ENCODE assay signal across 8 cellular contexts in the genomic region with DNA sequence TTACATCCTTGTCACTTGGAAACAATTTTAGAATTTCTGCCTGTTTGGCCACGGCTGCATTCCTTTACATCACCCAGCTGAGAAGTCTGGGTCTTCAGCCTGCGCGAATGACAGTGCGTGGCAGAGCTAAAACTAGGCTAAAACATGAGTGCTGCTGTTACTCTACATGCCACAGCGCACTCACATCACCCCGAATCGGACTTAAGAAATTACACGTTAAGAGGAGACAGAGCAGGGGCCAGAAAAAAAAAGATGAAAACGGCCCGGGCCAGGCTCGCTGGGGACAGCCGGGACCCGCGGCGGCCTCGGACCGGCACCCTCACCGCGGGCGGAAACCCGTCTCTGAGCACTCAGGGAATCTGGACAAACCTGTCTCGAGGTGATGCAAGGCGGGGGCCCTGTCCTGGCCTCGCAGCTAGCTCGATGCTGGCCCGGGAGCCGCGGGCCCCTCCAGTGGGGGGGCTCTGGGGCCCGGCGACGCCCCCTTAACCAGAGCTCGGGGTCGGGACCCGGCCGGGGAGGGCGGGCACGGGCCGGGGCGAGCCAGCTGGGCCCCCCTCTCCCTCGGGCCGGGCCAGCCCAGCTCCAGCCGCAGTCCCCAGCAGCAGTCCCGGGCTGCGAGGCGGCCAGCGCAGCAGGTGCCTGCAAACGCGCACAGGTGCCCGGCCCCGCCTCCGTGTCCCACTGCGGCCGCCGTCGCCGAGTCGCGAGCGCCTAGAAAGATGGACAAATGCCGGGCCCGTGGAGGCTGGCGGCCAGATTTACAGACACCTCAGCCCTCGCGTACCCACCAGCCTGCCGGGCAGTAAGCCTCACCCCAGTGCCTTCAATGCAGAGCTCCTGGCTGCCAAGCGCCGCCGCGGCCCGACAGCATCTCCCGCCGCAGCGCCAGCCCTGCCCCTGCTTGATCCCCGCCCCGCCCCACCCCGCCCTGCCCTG. TPM values are rescaled to one million over a fixed set of nuclear protein-coding genes. Genes with fewer than 3 reads are reported as not detected.
DNase-seq lines count a peak whose midpoint lies in the region; ATAC-seq and TF ChIP-seq lines count a peak whose summit lies in the region.

Gene AKTIP, minus strand, starts transcription at position 879 of the 939 bp plus-strand sequence. CDS start 2,950 bp downstream, outside the sequence.

- TF ChIP-seq CTCF in Calu3 (IDR thresholded peaks at IDR 0.05; ENCODE audit: unreplicated experiment), result no peak
- no peak for TF ChIP-seq CTCF in colonic mucosa (IDR thresholded peaks at IDR 0.05)

- ATAC-seq in GM21367 (IDR thresholded peaks at IDR 0.05; ENCODE audit: unreplicated experiment) (peak; percentile 18), HG03571 (IDR thresholded peaks at IDR 0.05; ENCODE audit: unreplicated experiment) (peak; percentile 26)

- no TSS peak for BruUV-seq in Calu3 (replicated peaks; lab: Mats Ljungman, UMichigan)

- peak within 1 kb of the TSS; percentile 89 for H3K4me3 Mint-ChIP-seq in Calu3 (ENCODE audit: low read depth, unreplicated experiment)

- DNase-seq in Calu3 (peak; percentile 86), T-helper 9 cell (peak; percentile 13), colonic mucosa (peak; percentile 80), HuH-7.5 (ENCODE audit: low spot score) (no peak)
- peak; percentile 75 for DNase-seq in stimulated activated CD4-positive, alpha-beta T cell treated with anti-CD3 and anti-CD28 coated beads, Interleukin-15, amount 100 ng/mL, for 24 hours

- H3K27ac ChIP-seq in colonic mucosa, result peak within 1 kb of the TSS; percentile 94
- H3K27ac ChIP-seq in layer of hippocampus (ENCODE audit: low read depth, low read length), result peak within 1 kb of the TSS; percentile 98

- H3K27me3 ChIP-seq in colonic mucosa (no peaks in the 10 kb centered on the region), layer of hippocampus (ENCODE audit: control insufficient read depth, insufficient read depth, low read length) (no peaks in the 10 kb centered on the region)

- H3K4me1 ChIP-seq in colonic mucosa, result peaks cover 7% of the 10 kb centered on the region

- H3K36me3 ChIP-seq in colonic mucosa, result no peaks in the 10 kb centered on the region

- H3K9ac ChIP-seq in colonic mucosa (ENCODE audit: low read depth in 2 of 2, low read length in 2 of 2), result peak within 1 kb of the TSS; percentile 80 to 81

- CTCF ChIA-PET in Calu3 (lab: Charles Lee), result interaction anchor here (0.7 kb wide), 1 partner anchor 377 kb away, joined by 3 read pairs; no protein-coding TSS in a partner anchor

- H3K4me3 ChIP-seq in colonic mucosa, result peak within 1 kb of the TSS; percentile 92

- H3K4me1 Mint-ChIP-seq in Calu3 (ENCODE audit: low read depth, unreplicated experiment), result peaks cover 33% of the 10 kb centered on the region

- peak within 1 kb of the TSS; percentile 75 for H3K27ac Mint-ChIP-seq in Calu3 (ENCODE audit: unreplicated experiment)

- H3K9me3 ChIP-seq in colonic mucosa, result no peaks in the 10 kb centered on the region

- intact Hi-C loops in Calu3 (cut with micrococcal nuclease; ENCODE audit: unreplicated experiment) (loop anchor here (5.0 kb wide), 1 partner anchor 450 kb away; the partner anchor contains the start of genes CHD9 and CHD9NB), colonic mucosa (cut with DNase I) (no loop called here)

- H3K36me3 Mint-ChIP-seq in Calu3 (ENCODE audit: insufficient read depth, unreplicated experiment), result peaks cover 53% of the 10 kb centered on the region

- no peaks in the 10 kb centered on the region for H3K27me3 Mint-ChIP-seq in Calu3 (ENCODE audit: unreplicated experiment)

- H3K9me3 Mint-ChIP-seq in Calu3 (ENCODE audit: low read depth, unreplicated experiment), result no peaks in the 10 kb centered on the region

RNA-seq across cellular contexts. Expression of gene AKTIP, which starts in this region (rescaled TPM):
- total RNA-seq in Calu3 (2022) (46.4 and 59.4 TPM in 2 replicates), colonic mucosa (10 to 100 TPM; 27.1 to 30.2 TPM)
